In genomic region chr3:44529927-44530326, GRCh38 we compare ENCODE assay signal across 11 cellular contexts. TPM values are rescaled to one million over a fixed set of nuclear protein-coding genes. Genes with fewer than 3 reads are reported as not detected.
DNase-seq lines count a peak whose midpoint lies in the region; ATAC-seq, FAIRE-seq and TF ChIP-seq lines count a peak whose summit lies in the region.
"Had no signal": no experiment of that assay in that cellular context is flagged by ENCODE, and none has a peak within 500 bp of the region (broad histone marks: within the 10 kb centered on the region; RNA-seq: fewer than 3 reads in every experiment).

No MANE protein-coding gene starts in this region.

- no peak overlapping the region for H3K56ac ChIP-seq in H1 (replicated peaks; ENCODE audit: insufficient read length, low read depth, low read length)

- no peak overlapping the region for H4K5ac ChIP-seq in H1 (ENCODE audit: insufficient read length, low read depth, low read length)

- TF ChIP-seq CTCF in MM.1S (IDR thresholded peaks at IDR 0.05; ENCODE audit: low read length) (peak; percentile 50), H1 (IDR thresholded peaks at IDR 0.05; ENCODE audit: control extremely low read depth in 1 of 3, insufficient read depth in 1 of 3, low read depth in 1 of 3, low read length in 3 of 3) (peak in 2 of 3 experiments; percentile 5 to 44; a peak in 2 of 4 replicates), natural killer cell (IDR thresholded peaks at IDR 0.05) (no peak), prostate gland (IDR thresholded peaks at IDR 0.05) (no peak)

- no peak overlapping the region for H3K4ac ChIP-seq in H1 (replicated peaks; ENCODE audit: insufficient read length, low read depth, low read length)

- no peaks in the 10 kb centered on the region for H3K36me3 ChIP-seq in MM.1S (replicated peaks; ENCODE audit: insufficient read depth, low read length)
- no peaks in the 10 kb centered on the region for H3K36me3 ChIP-seq in H1 (ENCODE audit: control insufficient read depth in 2 of 4, insufficient read depth in 4 of 4, low read length in 3 of 4)
- no peaks in the 10 kb centered on the region for H3K36me3 ChIP-seq in prostate gland
- H3K36me3 ChIP-seq: thoracic aorta had no signal

- TF ChIP-seq POLR2A in H1 (IDR thresholded peaks at IDR 0.05; ENCODE audit: control extremely low read depth in 1 of 2, low read depth in 2 of 2, low read length in 2 of 2) (no peak), prostate gland (IDR thresholded peaks at IDR 0.05) (no peak)

- H3K23ac ChIP-seq in H1 (ENCODE audit: insufficient read length) = no peak overlapping the region

- H3K9ac ChIP-seq in MM.1S (ENCODE audit: low read length) (no peak overlapping the region), H1 (replicated peaks in 1 of 4; ENCODE audit: extremely low read depth in 1 of 4, low read depth in 3 of 4, low read length in 3 of 4) (no peak overlapping the region)

- no peak overlapping the region for H2BK20ac ChIP-seq in H1 (ENCODE audit: low read length)

- H3K23me2 ChIP-seq in H1 (ENCODE audit: low read depth, low read length) = no peaks in the 10 kb centered on the region

- H3K9me2 ChIP-seq in MM.1S (replicated peaks; ENCODE audit: insufficient read depth, low read length) = no peaks in the 10 kb centered on the region

- H3K9me3 Mint-ChIP-seq in activated naive CD4-positive, alpha-beta T cell treated with anti-CD3 and anti-CD28 coated beads, Interleukin-2, amount 10 ng/mL, durations not matched to agents 7 days and 5 days = no peaks in the 10 kb centered on the region
- H3K9me3 Mint-ChIP-seq in natural killer cell = no peaks in the 10 kb centered on the region

- H3K27me3 ChIP-seq in MM.1S (replicated peaks; ENCODE audit: insufficient read depth, low read length) = 0 out of 2 replicates have a peak, but pooled peaks cover 5% of the 10 kb centered on the region
- peaks cover 0 to 2% (median 0%) of the 10 kb centered on the region in 4 experiments; a peak in 2 of 7 replicates for H3K27me3 ChIP-seq in H1 (replicated peaks in 1 of 4; ENCODE audit: control insufficient read depth in 3 of 4, extremely low read depth in 1 of 4, insufficient read depth in 3 of 4, low read length in 3 of 4)
- no peaks in the 10 kb centered on the region for H3K27me3 ChIP-seq in prostate gland (replicated peaks; ENCODE audit: insufficient read depth)

- CTCF ChIA-PET in activated naive CD4-positive, alpha-beta T cell treated with anti-CD3 and anti-CD28 coated beads, Interleukin-2, amount 10 ng/mL, durations not matched to agents 7 days and 5 days (lab: Charles Lee) = interaction anchor here (1.3 to 1.8 kb wide), 3 partner anchors 19 to 385 kb away, joined by 4 to 6 read pairs (median 4); no protein-coding TSS in a partner anchor
- CTCF ChIA-PET in H1 (lab: Charles Lee; ENCODE audit: partially characterized antibody) = interaction anchor here (0.7 to 1.2 kb wide), 6 partner anchors 9 to 121 kb away, joined by 3 to 6 read pairs (median 3); partner anchors contain the start of gene ZNF445

- H2AFZ ChIP-seq in MM.1S (ENCODE audit: low read length) (no peak overlapping the region), H1 (ENCODE audit: low read length) (no peak overlapping the region)

- no peak for TF ChIP-seq EP300 in H1 (IDR thresholded peaks at IDR 0.05; ENCODE audit: borderline replicate concordance in 1 of 2, low read depth in 2 of 2, low read length in 2 of 2)

- POLR2A ChIA-PET in H1 (lab: Charles Lee; ENCODE audit: partially characterized antibody) = no interaction called here

- H4K91ac ChIP-seq in H1 (replicated peaks; ENCODE audit: insufficient read length, low read length) = no peak overlapping the region

- H3K27ac ChIP-seq in MM.1S (ENCODE audit: low read length) = no peak overlapping the region
- no peak overlapping the region for H3K27ac ChIP-seq in H1 (ENCODE audit: low read depth, low read length)
- no peak overlapping the region for H3K27ac ChIP-seq in prostate gland
- H3K27ac ChIP-seq: thoracic aorta had no signal

- H2AK5ac ChIP-seq in H1 (ENCODE audit: low read depth, low read length) = no peak overlapping the region

- no peak overlapping the region for H3K18ac ChIP-seq in H1 (ENCODE audit: extremely low read depth, low read length)

- no peaks in the 10 kb centered on the region for H3K9me3 ChIP-seq in MM.1S (replicated peaks; ENCODE audit: insufficient read depth, low read length)
- peaks cover 0 to 2% of the 10 kb centered on the region in 2 experiments; a peak in 2 of 4 replicates for H3K9me3 ChIP-seq in H1 (ENCODE audit: insufficient read depth in 2 of 2, low read depth in 1 of 2, low read length in 1 of 2)
- no peaks in the 10 kb centered on the region for H3K9me3 ChIP-seq in prostate gland
- H3K9me3 ChIP-seq: thoracic aorta had no signal

- H3K4me3 ChIP-seq in MM.1S (ENCODE audit: low read length) = no peak overlapping the region
- H3K4me3 ChIP-seq in H1 (ENCODE audit: extremely low read depth in 1 of 4, insufficient read depth in 2 of 4, low read depth in 3 of 4, low read length in 4 of 4) = no peak overlapping the region
- H3K4me3 ChIP-seq in prostate gland = no peak overlapping the region
- H3K4me3 ChIP-seq: thoracic aorta had no signal

- H3K27me3 Mint-ChIP-seq in activated naive CD4-positive, alpha-beta T cell treated with anti-CD3 and anti-CD28 coated beads, Interleukin-2, amount 10 ng/mL, durations not matched to agents 7 days and 5 days = peaks cover 17% of the 10 kb centered on the region
- H3K27me3 Mint-ChIP-seq in natural killer cell (ENCODE audit: low read depth in 2 of 2) = peaks cover 13 to 22% of the 10 kb centered on the region in 2 donors

- H3K4me3 Mint-ChIP-seq in activated naive CD4-positive, alpha-beta T cell treated with anti-CD3 and anti-CD28 coated beads, Interleukin-2, amount 10 ng/mL, durations not matched to agents 7 days and 5 days = no peak overlapping the region
- H3K4me3 Mint-ChIP-seq in natural killer cell = no peak overlapping the region

- H2BK12ac ChIP-seq in H1 (ENCODE audit: low read depth, low read length) = no peak overlapping the region

- H3F3A ChIP-seq in MM.1S (ENCODE audit: insufficient read depth, low read length) = no peaks in the 10 kb centered on the region

- 65% methylated on average over 1 of the region's 1 CpG; no CpG with 5 or more reads in 1 of the 2 experiments for WGBS in H1 (ENCODE audit: extremely low coverage in 1 of 2, insufficient coverage in 1 of 2, insufficient read length in 1 of 2, insufficient replicate concordance in 2 of 2, low coverage in 1 of 2, low lambda C conversion rate in 2 of 2, missing lambda C conversion rate in 1 of 2), 2 experiments
- 35% methylated on average over 1 of the region's 1 CpG for WGBS in prostate gland

- H2BK5ac ChIP-seq in H1 (ENCODE audit: low read depth, low read length) = no peak overlapping the region

- H3K36me3 Mint-ChIP-seq in activated naive CD4-positive, alpha-beta T cell treated with anti-CD3 and anti-CD28 coated beads, Interleukin-2, amount 10 ng/mL, durations not matched to agents 7 days and 5 days = no peaks in the 10 kb centered on the region
- no peaks in the 10 kb centered on the region for H3K36me3 Mint-ChIP-seq in natural killer cell

- H3K79me1 ChIP-seq in H1 (ENCODE audit: low read depth, low read length) = no peaks in the 10 kb centered on the region

- H2BK15ac ChIP-seq in H1 (ENCODE audit: low read length) = no peak overlapping the region

- no peak for FAIRE-seq in H1 (lab: Jason Lieb, UNC)

- H2BK120ac ChIP-seq in H1 (replicated peaks; ENCODE audit: low read depth, low read length) = no peak overlapping the region

- peak; percentile 32 to 48; a peak in 3 of 4 replicates for TF ChIP-seq RAD21 in H1 (IDR thresholded peaks at IDR 0.05 in 1 of 2, conservative IDR thresholded peaks at IDR 0.05 in 1 of 2; ENCODE audit: low read depth in 2 of 2, low read length in 2 of 2)

- peak; percentile 51 for DNase-seq in activated naive CD4-positive, alpha-beta T cell treated with anti-CD3 and anti-CD28 coated beads, Interleukin-2, amount 10 ng/mL, durations not matched to agents 7 days and 5 days
- DNase-seq in activated naive CD4-positive, alpha-beta T cell treated with Interleukin-2 at 50 U/mL for 16 hours = no peak
- DNase-seq in MM.1S = peak; percentile 18
- DNase-seq in H1 (ENCODE audit: low read depth in 1 of 2, low spot score in 2 of 2) = no peak
- DNase-seq in stimulated activated CD8-positive, alpha-beta memory T cell treated with anti-CD3 and anti-CD28 coated beads, Interleukin-4, amount 100 ng/mL, for 48 hours = peak; percentile 39
- DNase-seq in natural killer cell = no peak
- DNase-seq in prostate gland (ENCODE audit: low spot score) = no peak
- DNase-seq: NCI-H446 treated with DMSO at 0.1 percent for 48 hours; stimulated activated CD4-positive, alpha-beta T cell treated with anti-CD3 and anti-CD28 coated beads, Interleukin-12 subunit alpha, Interleukin-12 subunit beta, amount 100 ng/mL, for 4 hours had no signal

- H4K8ac ChIP-seq in H1 (ENCODE audit: extremely low read depth, insufficient read depth, low read length) = no peak overlapping the region

- H3K27ac Mint-ChIP-seq in activated naive CD4-positive, alpha-beta T cell treated with anti-CD3 and anti-CD28 coated beads, Interleukin-2, amount 10 ng/mL, durations not matched to agents 7 days and 5 days = no peak overlapping the region
- H3K27ac Mint-ChIP-seq in natural killer cell = no peak overlapping the region

- H3K4me2 ChIP-seq in MM.1S (ENCODE audit: low read depth, low read length) = no peak overlapping the region
- no peak overlapping the region for H3K4me2 ChIP-seq in H1 (ENCODE audit: insufficient read depth in 1 of 2, low read depth in 2 of 2, low read length in 2 of 2)

- ATAC-seq in natural killer cell (no peak), GM19463 (IDR thresholded peaks at IDR 0.05; ENCODE audit: unreplicated experiment) (no peak)

- H3K4me1 Mint-ChIP-seq in activated naive CD4-positive, alpha-beta T cell treated with anti-CD3 and anti-CD28 coated beads, Interleukin-2, amount 10 ng/mL, durations not matched to agents 7 days and 5 days = no peaks in the 10 kb centered on the region
- H3K4me1 Mint-ChIP-seq in natural killer cell = peaks cover 0 to 5% of the 10 kb centered on the region in 2 donors

- no peaks in the 10 kb centered on the region for H3K79me2 ChIP-seq in MM.1S (ENCODE audit: low read length)
- no peaks in the 10 kb centered on the region for H3K79me2 ChIP-seq in H1 (ENCODE audit: control insufficient read depth in 1 of 2, insufficient read depth in 2 of 2, low read length in 2 of 2)

- no peaks in the 10 kb centered on the region for H4K20me1 ChIP-seq in MM.1S (ENCODE audit: insufficient read depth, low read length)
- H4K20me1 ChIP-seq in H1 (replicated peaks in 1 of 2; ENCODE audit: control insufficient read depth in 1 of 2, insufficient read depth in 2 of 2, low read length in 2 of 2) = no peaks in the 10 kb centered on the region

- no peak overlapping the region for H3K14ac ChIP-seq in H1 (ENCODE audit: insufficient read length)

- H3K4me1 ChIP-seq in MM.1S (ENCODE audit: low read length) = no peaks in the 10 kb centered on the region
- H3K4me1 ChIP-seq in H1 (replicated peaks in 1 of 4; ENCODE audit: control insufficient read depth in 3 of 4, insufficient read depth in 4 of 4, low read length in 3 of 4) = no peaks in the 10 kb centered on the region
- H3K4me1 ChIP-seq in prostate gland (replicated peaks) = no peaks in the 10 kb centered on the region

- intact Hi-C loops in natural killer cell (cut with micrococcal nuclease) (loop anchor here (5.0 kb wide), 2 partner anchors 332 to 682 kb away; partner anchors contain the start of gene TMEM42), prostate gland (cut with DNase I) (loop anchor here (5.0 to 10.0 kb wide), 2 partner anchors 185 to 382 kb away; partner anchors contain the start of gene ZNF502)

RNA-seq across cellular contexts. Expression of gene ZKSCAN7, which starts 25.1 kb away (rescaled TPM):
- total RNA-seq in H1 (2021; fragmentation: NEBNext Ultra II Directional; extraction: Animal tissue kit (Norgen Biotek cat#: 25700)) = 8.5 and 8.9 TPM in 2 replicates
- polyA plus RNA-seq in H1 (2011; rRNA removed) = 5.5 and 10.2 TPM in 2 replicates
- 10.2 TPM for polyA plus RNA-seq in H1 (2011; cell fraction: cytosol; rRNA removed)
- 15.5 TPM for polyA plus RNA-seq in H1 (2011; cell fraction: nucleus; rRNA removed)
- 5.2 to 5.9 TPM (median 5.7 TPM) in 4 replicates for polyA plus RNA-seq in H1 (2012, experiment 1 of 2)
- 1.5 TPM for polyA plus RNA-seq in H1 (2012, experiment 2 of 2)
- polyA plus RNA-seq in H1 (2013, experiment 1 of 2) = 6.3 TPM
- polyA plus RNA-seq in H1 (2013, experiment 2 of 2) = 6.0 TPM
- 14.1 and 16.4 TPM in 2 replicates for polyA minus RNA-seq in H1 (2011; rRNA and poly(A)+ RNA removed)
- 9.5 TPM for polyA minus RNA-seq in H1 (2011; cell fraction: cytosol; rRNA and poly(A)+ RNA removed)
- polyA minus RNA-seq in H1 (2011; cell fraction: nucleus; rRNA and poly(A)+ RNA removed) = 33.2 TPM
- 1 to 10 TPM; 1.7 to 6.5 (median 3.4) TPM for total RNA-seq in natural killer cell
- 10 to 100 TPM in 1 of 2 donors, 1 to 10 TPM in 1; 5.6 to 15.2 TPM for total RNA-seq in prostate gland

RNA-seq across cellular contexts. Expression of gene ZNF445, which starts 52.5 kb away (rescaled TPM):
- total RNA-seq in H1 (2021; fragmentation: NEBNext Ultra II Directional; extraction: Animal tissue kit (Norgen Biotek cat#: 25700)) = 25.4 and 26.3 TPM in 2 replicates
- 3.3 and 3.8 TPM in 2 replicates for polyA plus RNA-seq in H1 (2011; rRNA removed)
- 4.4 TPM for polyA plus RNA-seq in H1 (2011; cell fraction: cytosol; rRNA removed)
- 10.3 TPM for polyA plus RNA-seq in H1 (2011; cell fraction: nucleus; rRNA removed)
- polyA plus RNA-seq in H1 (2012, experiment 1 of 2) = 7.7 to 9.7 TPM (median 8.7 TPM) in 4 replicates
- 0.76 TPM for polyA plus RNA-seq in H1 (2012, experiment 2 of 2)
- polyA plus RNA-seq in H1 (2013, experiment 1 of 2) = 7.0 TPM
- 5.9 TPM for polyA plus RNA-seq in H1 (2013, experiment 2 of 2)
- polyA minus RNA-seq in H1 (2011; rRNA and poly(A)+ RNA removed) = 20.1 and 20.5 TPM in 2 replicates
- 7.9 TPM for polyA minus RNA-seq in H1 (2011; cell fraction: cytosol; rRNA and poly(A)+ RNA removed)
- polyA minus RNA-seq in H1 (2011; cell fraction: nucleus; rRNA and poly(A)+ RNA removed) = 13.7 TPM
- total RNA-seq in natural killer cell (10 to 100 TPM; 15.5 to 24.4 (median 17.4) TPM), prostate gland (10 to 100 TPM; 10.8 to 17.9 TPM)

RNA-seq across cellular contexts. Expression of gene ZNF660, which starts 54.8 kb away (rescaled TPM):
- 11.7 and 13.0 TPM in 2 replicates for total RNA-seq in H1 (2021; fragmentation: NEBNext Ultra II Directional; extraction: Animal tissue kit (Norgen Biotek cat#: 25700))
- polyA plus RNA-seq in H1 (2011; rRNA removed) = 2.0 and 3.1 TPM in 2 replicates
- polyA plus RNA-seq in H1 (2011; cell fraction: cytosol; rRNA removed) = 2.9 TPM
- polyA plus RNA-seq in H1 (2011; cell fraction: nucleus; rRNA removed) = 2.2 TPM
- 1.9 to 3.3 TPM (median 2.6 TPM) in 4 replicates for polyA plus RNA-seq in H1 (2012, experiment 1 of 2)
- 0.17 TPM for polyA plus RNA-seq in H1 (2012, experiment 2 of 2)
- 4.1 TPM for polyA plus RNA-seq in H1 (2013, experiment 1 of 2)
- polyA plus RNA-seq in H1 (2013, experiment 2 of 2) = 3.9 TPM
- 11.5 and 13.1 TPM in 2 replicates for polyA minus RNA-seq in H1 (2011; rRNA and poly(A)+ RNA removed)
- polyA minus RNA-seq in H1 (2011; cell fraction: cytosol; rRNA and poly(A)+ RNA removed) = 4.3 TPM
- polyA minus RNA-seq in H1 (2011; cell fraction: nucleus; rRNA and poly(A)+ RNA removed) = 23.8 TPM
- total RNA-seq in natural killer cell (1 to 10 TPM; 4.6 to 7.7 (median 7.3) TPM), prostate gland (1 to 10 TPM; 2.4 to 2.9 TPM)

Comparison
In these comparisons a context has a peak if more than half of its experiments do, and no peak if none do; other contexts are left out.
1. DNase-seq: peak in activated naive CD4-positive, alpha-beta T cell treated with anti-CD3 and anti-CD28 coated beads, Interleukin-2, amount 10 ng/mL, durations not matched to agents 7 days and 5 days (single experiment), MM.1S (single experiment) and stimulated activated CD8-positive, alpha-beta memory T cell treated with anti-CD3 and anti-CD28 coated beads, Interleukin-4, amount 100 ng/mL, for 48 hours (single experiment); none in activated naive CD4-positive, alpha-beta T cell treated with Interleukin-2 at 50 U/mL for 16 hours (single experiment), H1 (0 of 2), natural killer cell (single experiment) and prostate gland (single experiment).
2. CTCF ChIP-seq: peak in MM.1S (single experiment) and H1 (2 of 3); none in natural killer cell (single experiment) and prostate gland (0 of 4).